ENCODE assay signal across 1 cellular context in genomic region chr2:203279288-203279687, GRCh38.
TF ChIP-seq lines count a peak whose summit lies in the region.

No MANE protein-coding gene starts in this region.

TF ChIP-seq in HepG2, 621 proteins besides CTCF, POLR2A, EP300 and RAD21:
- no peak for TF ChIP-seq KIAA2018 (CRISPR knock-in tag; IDR thresholded peaks at IDR 0.05; ENCODE audit: borderline replicate concordance)
- no peak for TF ChIP-seq ZNF280D (CRISPR knock-in tag; IDR thresholded peaks at IDR 0.05)
- 0 out of 2 replicates have a peak, but pooled peaks have one; percentile 24 for TF ChIP-seq FOXA3 (CRISPR knock-in tag; IDR thresholded peaks at IDR 0.05)
- no peak for TF ChIP-seq ARHGAP35 (CRISPR knock-in tag; IDR thresholded peaks at IDR 0.05; ENCODE audit: borderline replicate concordance)
- no peak for TF ChIP-seq FOXA1 (IDR thresholded peaks at IDR 0.05)
- TF ChIP-seq FOXA1 (CRISPR knock-in tag; IDR thresholded peaks at IDR 0.05): 0 out of 2 replicates have a peak, but pooled peaks have one; percentile 24
